In the genomic region with DNA sequence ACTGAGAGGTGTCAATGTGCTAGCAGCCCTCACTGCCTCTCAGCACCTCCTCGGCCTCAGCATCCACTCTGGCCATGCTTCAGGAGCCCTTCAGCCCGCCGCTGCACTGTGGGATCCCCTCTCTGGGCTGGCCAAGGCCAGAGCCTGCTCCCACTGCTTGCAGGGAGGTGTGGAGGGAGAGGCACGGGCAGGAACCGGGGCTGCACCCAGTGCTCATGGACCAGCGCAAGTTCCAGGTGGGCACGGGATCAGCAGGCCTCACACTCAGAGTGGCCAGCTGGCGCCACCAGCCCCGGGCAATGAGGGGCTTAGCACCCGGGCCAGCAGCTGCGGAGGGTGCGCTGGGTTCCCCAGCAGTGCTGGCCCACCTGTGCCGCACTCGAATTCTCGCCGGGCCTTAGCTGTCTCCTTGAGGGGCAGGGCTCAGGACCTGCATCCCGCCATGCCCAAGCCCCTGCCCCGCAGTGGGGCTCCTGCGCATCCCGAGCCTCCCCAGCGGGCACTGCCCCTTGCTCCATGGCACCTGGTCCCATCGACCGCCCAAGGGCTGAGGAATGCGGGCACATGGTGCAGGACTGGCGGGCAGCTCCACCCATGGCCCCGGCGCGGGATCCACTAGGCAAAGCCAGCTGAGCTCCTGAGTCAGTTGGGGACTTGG, we compare ENCODE assay signal across 27 cellular contexts.
"Had no signal": no experiment of that assay in that cellular context is flagged by ENCODE, and none has a peak within 500 bp of the region (broad histone marks: within the 10 kb centered on the region; RNA-seq: fewer than 3 reads in every experiment).

No MANE protein-coding gene starts in this region.

- H3K27ac Mint-ChIP-seq: activated CD4-positive, alpha-beta memory T cell treated with anti-CD3 and anti-CD28 coated beads for 36 hours; activated CD4-positive, alpha-beta T cell treated with anti-CD3 and anti-CD28 coated beads for 36 hours; activated CD4-positive, alpha-beta T cell treated with anti-CD3 and anti-CD28 coated beads, Interleukin-2, amount 10 ng/mL, durations not matched to agents 24 days and 14 days; activated CD8-positive, alpha-beta memory T cell treated with anti-CD3 and anti-CD28 coated beads, Interleukin-2, amount 10 ng/mL, durations not matched to agents 7 days and 5 days; activated CD8-positive, alpha-beta T cell treated with anti-CD3 and anti-CD28 coated beads, Interleukin-2, amount 10 ng/mL, durations not matched to agents 7 days and 5 days; activated naive CD4-positive, alpha-beta T cell treated with anti-CD3 and anti-CD28 coated beads for 36 hours; activated naive CD4-positive, alpha-beta T cell treated with anti-CD3 and anti-CD28 coated beads, Interleukin-2, amount 50 U/mL, for 24 hours; activated naive CD8-positive, alpha-beta T cell treated with anti-CD3 and anti-CD28 coated beads for 36 hours; activated naive CD8-positive, alpha-beta T cell treated with anti-CD3 and anti-CD28 coated beads, Interleukin-2, amount 50 U/mL, for 24 hours; activated T-helper 1 cell treated with anti-CD3 and anti-CD28 coated beads, Interleukin-12 subunit alpha, Interleukin-12 subunit beta, Interleukin-2, Interleukin-4 antibody, amounts not matched to agents 30 ng/mL and 10 ng/mL and 1 ng/mL, durations not matched to agents 14 hours and 24 hours and 36 hours; activated T-helper 2 cell treated with anti-CD3 and anti-CD28 coated beads, Interferon-gamma antibody, Interleukin-2, Interleukin-4, amounts not matched to agents 10 μg/mL and 5 μg/mL and 100 μg/mL, durations not matched to agents 14 hours and 24 hours and 36 hours had no signal

- H3K27ac ChIP-seq: adrenal gland, body of pancreas, colonic mucosa had no signal

- H3K4me1 Mint-ChIP-seq: activated CD4-positive, alpha-beta T cell treated with anti-CD3 and anti-CD28 coated beads, Interleukin-2, amount 10 ng/mL, durations not matched to agents 24 days and 14 days; activated naive CD4-positive, alpha-beta T cell treated with anti-CD3 and anti-CD28 coated beads, Interleukin-2, amount 50 U/mL, for 24 hours; activated naive CD8-positive, alpha-beta T cell treated with anti-CD3 and anti-CD28 coated beads for 36 hours; activated naive CD8-positive, alpha-beta T cell treated with anti-CD3 and anti-CD28 coated beads, Interleukin-2, amount 50 U/mL, for 24 hours had no signal

- H3K4me1 ChIP-seq: adrenal gland, body of pancreas, colonic mucosa had no signal

- H3K27me3 ChIP-seq: adrenal gland, body of pancreas, colonic mucosa had no signal

- ATAC-seq: activated CD4-positive, alpha-beta T cell treated with anti-CD3 and anti-CD28 coated beads for 36 hours; activated CD8-positive, alpha-beta memory T cell treated with anti-CD3 and anti-CD28 coated beads, Interleukin-2, amount 10 ng/mL, durations not matched to agents 7 days and 5 days; activated CD8-positive, alpha-beta T cell treated with anti-CD3 and anti-CD28 coated beads, Interleukin-2, amount 10 ng/mL, durations not matched to agents 7 days and 5 days; activated naive CD8-positive, alpha-beta T cell treated with anti-CD3 and anti-CD28 coated beads, Interleukin-2, amount 50 U/mL, for 24 hours; body of pancreas; esophagus mucosa had no signal

- H3K36me3 ChIP-seq: adrenal gland, colonic mucosa had no signal

- H3K36me3 Mint-ChIP-seq: activated CD4-positive, alpha-beta memory T cell treated with anti-CD3 and anti-CD28 coated beads for 36 hours; activated CD8-positive, alpha-beta memory T cell treated with anti-CD3 and anti-CD28 coated beads, Interleukin-2, amount 10 ng/mL, durations not matched to agents 7 days and 5 days; activated naive CD4-positive, alpha-beta T cell treated with anti-CD3 and anti-CD28 coated beads, Interleukin-2, amount 50 U/mL, for 24 hours; activated naive CD8-positive, alpha-beta T cell treated with anti-CD3 and anti-CD28 coated beads for 36 hours had no signal

- H3K4me3 ChIP-seq: adrenal gland, body of pancreas, colonic mucosa had no signal

- H3K9me3 Mint-ChIP-seq: activated CD4-positive, alpha-beta memory T cell treated with anti-CD3 and anti-CD28 coated beads for 36 hours; activated CD4-positive, alpha-beta T cell treated with anti-CD3 and anti-CD28 coated beads, Interleukin-2, amount 10 ng/mL, durations not matched to agents 24 days and 14 days; activated naive CD4-positive, alpha-beta T cell treated with anti-CD3 and anti-CD28 coated beads, Interleukin-2, amount 50 U/mL, for 24 hours; activated naive CD8-positive, alpha-beta T cell treated with anti-CD3 and anti-CD28 coated beads for 36 hours; activated naive CD8-positive, alpha-beta T cell treated with anti-CD3 and anti-CD28 coated beads, Interleukin-2, amount 50 U/mL, for 24 hours had no signal

- H3K27me3 Mint-ChIP-seq: activated CD4-positive, alpha-beta T cell treated with anti-CD3 and anti-CD28 coated beads for 36 hours; activated CD4-positive, alpha-beta T cell treated with anti-CD3 and anti-CD28 coated beads, Interleukin-2, amount 10 ng/mL, durations not matched to agents 24 days and 14 days; activated CD8-positive, alpha-beta memory T cell treated with anti-CD3 and anti-CD28 coated beads, Interleukin-2, amount 10 ng/mL, durations not matched to agents 7 days and 5 days; activated naive CD8-positive, alpha-beta T cell treated with anti-CD3 and anti-CD28 coated beads for 36 hours had no signal

- H3K9me3 ChIP-seq: adrenal gland, colonic mucosa had no signal

- DNase-seq: activated CD4-positive, alpha-beta memory T cell treated with anti-CD3 and anti-CD28 coated beads for 36 hours; activated CD4-positive, alpha-beta T cell treated with anti-CD3 and anti-CD28 coated beads for 36 hours; activated CD4-positive, alpha-beta T cell treated with anti-CD3 and anti-CD28 coated beads, Interleukin-2, amount 10 ng/mL, durations not matched to agents 24 days and 14 days; activated CD4-positive, CD25-positive, alpha-beta regulatory T cell; activated CD4-positive, CD25-positive, alpha-beta regulatory T cell treated with anti-CD3 and anti-CD28 coated beads, Interleukin-2, amount 50 U/mL, for 72 hours; activated CD8-positive, alpha-beta memory T cell treated with anti-CD3 and anti-CD28 coated beads, Interleukin-2, amount 10 ng/mL, durations not matched to agents 7 days and 5 days; activated CD8-positive, alpha-beta memory T cell treated with anti-CD3 and anti-CD28 coated beads, Interleukin-2, amount 50 U/mL, for 4 hours; activated CD8-positive, alpha-beta T cell treated with anti-CD3 and anti-CD28 coated beads, Interleukin-2, amount 10 ng/mL, durations not matched to agents 7 days and 5 days; activated effector memory CD4-positive, alpha-beta T cell treated with anti-CD3 and anti-CD28 coated beads, Interleukin-2, amount 50 U/mL, for 16 hours; activated naive CD4-positive, alpha-beta T cell treated with anti-CD3 and anti-CD28 coated beads for 36 hours; activated naive CD8-positive, alpha-beta T cell treated with anti-CD3 and anti-CD28 coated beads for 36 hours; activated naive CD8-positive, alpha-beta T cell treated with anti-CD3 and anti-CD28 coated beads, Interleukin-2, amount 50 U/mL, for 24 hours; activated T-cell treated with anti-CD3 and anti-CD28 coated beads, Interleukin-2, amount 50 U/mL, for 1 hour; activated T-cell treated with anti-CD3 and anti-CD28 coated beads, Interleukin-2, amount 50 U/mL, for 48 hours; adrenal gland; amygdala; body of pancreas; caudate nucleus; colonic mucosa; effector CD8-positive, alpha-beta T cell; foreskin fibroblast; head of caudate nucleus; T-helper 2 cell had no signal

- H3K4me3 Mint-ChIP-seq: activated CD4-positive, alpha-beta memory T cell treated with anti-CD3 and anti-CD28 coated beads for 36 hours; activated CD4-positive, alpha-beta T cell treated with anti-CD3 and anti-CD28 coated beads for 36 hours; activated CD4-positive, alpha-beta T cell treated with anti-CD3 and anti-CD28 coated beads, Interleukin-2, amount 10 ng/mL, durations not matched to agents 24 days and 14 days; activated CD8-positive, alpha-beta memory T cell treated with anti-CD3 and anti-CD28 coated beads, Interleukin-2, amount 10 ng/mL, durations not matched to agents 7 days and 5 days; activated CD8-positive, alpha-beta T cell treated with anti-CD3 and anti-CD28 coated beads, Interleukin-2, amount 10 ng/mL, durations not matched to agents 7 days and 5 days; activated naive CD4-positive, alpha-beta T cell treated with anti-CD3 and anti-CD28 coated beads for 36 hours; activated naive CD4-positive, alpha-beta T cell treated with anti-CD3 and anti-CD28 coated beads, Interleukin-2, amount 50 U/mL, for 24 hours; activated naive CD8-positive, alpha-beta T cell treated with anti-CD3 and anti-CD28 coated beads for 36 hours; activated naive CD8-positive, alpha-beta T cell treated with anti-CD3 and anti-CD28 coated beads, Interleukin-2, amount 50 U/mL, for 24 hours; activated T-helper 1 cell treated with anti-CD3 and anti-CD28 coated beads, Interleukin-12 subunit alpha, Interleukin-12 subunit beta, Interleukin-2, Interleukin-4 antibody, amounts not matched to agents 30 ng/mL and 10 ng/mL and 1 ng/mL, durations not matched to agents 14 hours and 24 hours and 36 hours had no signal
